ENCODE assay signal across 11 cellular contexts in genomic region chr5:150140830-150141229, GRCh38. TPM values are rescaled to one million over a fixed set of nuclear protein-coding genes. Genes with fewer than 3 reads are reported as not detected.
DNase-seq lines count a peak whose midpoint lies in the region; ATAC-seq and TF ChIP-seq lines count a peak whose summit lies in the region.
"Had no signal": no experiment of that assay in that cellular context is flagged by ENCODE, and none has a peak within 500 bp of the region (broad histone marks: within the 10 kb centered on the region; RNA-seq: fewer than 3 reads in every experiment).

No MANE protein-coding gene starts in this region.

- H3K4me3 ChIP-seq in SJCRH30: no peak overlapping the region
- H3K4me3 ChIP-seq in esophagus muscularis mucosa: peak overlapping the region in 1 of 4 donors; percentile 21
- peak overlapping the region in 1 of 2 donors; percentile 5 for H3K4me3 ChIP-seq in neuronal stem cell (ENCODE audit: low read length in 2 of 2)
- no peak overlapping the region for H3K4me3 ChIP-seq in uterus

- H3K36me3 ChIP-seq in SJCRH30: no peaks in the 10 kb centered on the region
- H3K36me3 ChIP-seq in esophagus muscularis mucosa: peaks cover 0 to 11% (median 2%) of the 10 kb centered on the region in 4 donors
- H3K36me3 ChIP-seq in neuronal stem cell (replicated peaks in 1 of 2; ENCODE audit: control insufficient read depth in 2 of 2, insufficient read depth in 2 of 2, low read length in 2 of 2): no peaks in the 10 kb centered on the region
- no peaks in the 10 kb centered on the region for H3K36me3 ChIP-seq in uterus

- no peaks in the 10 kb centered on the region for H3K27me3 ChIP-seq in SJCRH30
- no peaks in the 10 kb centered on the region for H3K27me3 ChIP-seq in esophagus muscularis mucosa
- no peaks in the 10 kb centered on the region for H3K27me3 ChIP-seq in neuronal stem cell (ENCODE audit: control insufficient read depth in 3 of 3, insufficient read depth in 3 of 3, low read depth in 1 of 3, low read length in 3 of 3)
- no peaks in the 10 kb centered on the region for H3K27me3 ChIP-seq in uterus

- peak overlapping the region; percentile 10 for H3K14ac ChIP-seq in neuronal stem cell (ENCODE audit: low read length)

- H3K27ac Mint-ChIP-seq in stimulated activated naive CD8-positive, alpha-beta T cell treated with anti-CD3 and anti-CD28 coated beads, Interleukin-15, amount 100 ng/mL, for 72 hours: no peak overlapping the region
- H3K27ac Mint-ChIP-seq: activated T-cell treated with anti-CD3 and anti-CD28 coated beads, Interleukin-2, amount 50 U/mL, for 72 hours had no signal

- TF ChIP-seq CTCF in esophagus muscularis mucosa (IDR thresholded peaks at IDR 0.05) (no peak), uterus (IDR thresholded peaks at IDR 0.05) (no peak)

- no peak for ATAC-seq in stimulated activated naive CD8-positive, alpha-beta T cell treated with anti-CD3 and anti-CD28 coated beads, Interleukin-15, amount 100 ng/mL, for 72 hours
- ATAC-seq: activated T-cell treated with anti-CD3 and anti-CD28 coated beads, Interleukin-2, amount 50 U/mL, for 72 hours had no signal

- peak overlapping the region; percentile 28; the same call in 1 of the 2 replicates for H3K27ac ChIP-seq in SJCRH30
- H3K27ac ChIP-seq in esophagus muscularis mucosa (replicated peaks in 1 of 4): peak overlapping the region; percentile 81 to 90 (median 83)
- H3K27ac ChIP-seq in neuronal stem cell (replicated peaks; ENCODE audit: low read length): peak overlapping the region; percentile 76
- peak overlapping the region; percentile 97 to 99 for H3K27ac ChIP-seq in uterus
- H3K27ac ChIP-seq: VCaP had no signal

- peak overlapping the region; percentile 67 for H3K23ac ChIP-seq in neuronal stem cell (ENCODE audit: low read depth, low read length, poor library complexity)

- H3K4me1 Mint-ChIP-seq in stimulated activated naive CD8-positive, alpha-beta T cell treated with anti-CD3 and anti-CD28 coated beads, Interleukin-15, amount 100 ng/mL, for 72 hours: no peaks in the 10 kb centered on the region

- H3K9me3 ChIP-seq in SJCRH30 (replicated peaks): no peaks in the 10 kb centered on the region
- H3K9me3 ChIP-seq in esophagus muscularis mucosa: no peaks in the 10 kb centered on the region
- no peaks in the 10 kb centered on the region for H3K9me3 ChIP-seq in neuronal stem cell (replicated peaks in 1 of 2; ENCODE audit: control insufficient read depth in 2 of 2, insufficient read depth in 1 of 2, low read depth in 1 of 2, low read length in 2 of 2)
- H3K9me3 ChIP-seq in uterus: no peaks in the 10 kb centered on the region

- peaks cover 78% of the 10 kb centered on the region for H3K4me1 ChIP-seq in SJCRH30
- peaks cover 73 to 100% (median 100%) of the 10 kb centered on the region in 4 donors for H3K4me1 ChIP-seq in esophagus muscularis mucosa
- peaks cover 74 to 76% of the 10 kb centered on the region in 2 donors for H3K4me1 ChIP-seq in neuronal stem cell (ENCODE audit: control insufficient read depth in 2 of 2, insufficient read depth in 1 of 2, low read depth in 1 of 2, low read length in 2 of 2)
- H3K4me1 ChIP-seq in uterus: peaks cover 52 to 66% of the 10 kb centered on the region in 2 donors

- H3K4me3 Mint-ChIP-seq in stimulated activated naive CD8-positive, alpha-beta T cell treated with anti-CD3 and anti-CD28 coated beads, Interleukin-15, amount 100 ng/mL, for 72 hours: no peak overlapping the region
- H3K4me3 Mint-ChIP-seq: activated T-cell treated with anti-CD3 and anti-CD28 coated beads, Interleukin-2, amount 50 U/mL, for 72 hours had no signal

- intact Hi-C loops in esophagus muscularis mucosa (cut with DNase I): no loop called here
- intact Hi-C loops in uterus (cut with DNase I; ENCODE audit: low total_unique reads): no loop called here

- TF ChIP-seq POLR2A in esophagus muscularis mucosa (IDR thresholded peaks at IDR 0.05; ENCODE audit: low read depth) (no peak), uterus (IDR thresholded peaks at IDR 0.05) (no peak)

- H4K8ac ChIP-seq in neuronal stem cell (ENCODE audit: low read depth, low read length): no peak overlapping the region

- TF ChIP-seq EP300 in esophagus muscularis mucosa (IDR thresholded peaks at IDR 0.05): no peak

- peak overlapping the region; percentile 69 for H2AFZ ChIP-seq in neuronal stem cell (ENCODE audit: low read length)

- peak overlapping the region; percentile 93 for H2BK120ac ChIP-seq in neuronal stem cell (ENCODE audit: low read depth, low read length)

- peak overlapping the region; percentile 82 for H2BK12ac ChIP-seq in neuronal stem cell (ENCODE audit: low read length)

- H3K4ac ChIP-seq in neuronal stem cell (ENCODE audit: low read length): peak overlapping the region; percentile 7

- H3K18ac ChIP-seq in neuronal stem cell (ENCODE audit: low read length): peak overlapping the region; percentile 80

- no peaks in the 10 kb centered on the region for H3K79me1 ChIP-seq in neuronal stem cell (ENCODE audit: low read depth, low read length)

- H2AK5ac ChIP-seq in neuronal stem cell (ENCODE audit: low read depth, low read length): peak overlapping the region; percentile 94

- H3K4me2 ChIP-seq in neuronal stem cell (ENCODE audit: insufficient read depth, low read length, poor library complexity, severe bottlenecking): no peak overlapping the region

- no peaks in the 10 kb centered on the region for H3K27me3 Mint-ChIP-seq in stimulated activated naive CD8-positive, alpha-beta T cell treated with anti-CD3 and anti-CD28 coated beads, Interleukin-15, amount 100 ng/mL, for 72 hours

- 44% methylated on average over 11 of the region's 11 CpGs for WGBS in esophagus muscularis mucosa
- 100% methylated on average over 2 of the region's 11 CpGs; no CpG with 5 or more reads in 1 of the 2 donors for WGBS in neuronal stem cell (ENCODE audit: extremely low coverage in 2 of 2, insufficient read length in 2 of 2, insufficient replicate concordance in 1 of 2), 2 donors

- H3K9ac ChIP-seq in neuronal stem cell (ENCODE audit: low read depth, low read length, poor library complexity): peak overlapping the region; percentile 5

- peak overlapping the region; percentile 6 for H4K91ac ChIP-seq in neuronal stem cell (ENCODE audit: low read depth, low read length, poor library complexity)

- peak in 1 of 2 experiments; percentile 42 for DNase-seq in SJCRH30
- DNase-seq in esophagus muscularis mucosa (ENCODE audit: extremely low spot score): no peak
- DNase-seq in neuronal stem cell (ENCODE audit: low spot score): no peak
- no peak for DNase-seq in uterus
- DNase-seq in stimulated activated naive CD8-positive, alpha-beta T cell treated with anti-CD3 and anti-CD28 coated beads, Interleukin-15, amount 100 ng/mL, for 72 hours: no peak
- DNase-seq in DMS79 treated with DMSO at 0.1 percent for 48 hours (lab: John Stamatoyannopoulos, UW): no peak
- DNase-seq in activated gamma-delta T cell treated with Interleukin-2 at 50 U/mL for 16 hours: no peak
- DNase-seq: activated T-cell treated with anti-CD3 and anti-CD28 coated beads, Interleukin-2, amount 50 U/mL, for 72 hours; NCI-H1694 treated with DMSO at 0.1 percent for 48 hours had no signal

- peak overlapping the region; percentile 79 for H2BK5ac ChIP-seq in neuronal stem cell (ENCODE audit: low read length)

- H2BK15ac ChIP-seq in neuronal stem cell (ENCODE audit: low read length): peak overlapping the region; percentile 24

- H3K9me3 Mint-ChIP-seq in stimulated activated naive CD8-positive, alpha-beta T cell treated with anti-CD3 and anti-CD28 coated beads, Interleukin-15, amount 100 ng/mL, for 72 hours: no peaks in the 10 kb centered on the region
- H3K9me3 Mint-ChIP-seq: activated T-cell treated with anti-CD3 and anti-CD28 coated beads, Interleukin-2, amount 50 U/mL, for 72 hours had no signal

RNA-seq across cellular contexts. Expression of gene PDGFRB, which starts 14.8 kb away (rescaled TPM):
- 4.7 and 7.2 TPM in 2 replicates for total RNA-seq in SJCRH30 (2014; rRNA removed; shearing (Covaris generic))
- total RNA-seq in esophagus muscularis mucosa (100 to 1,000 TPM in 2 of 4 donors, 10 to 100 TPM in 2; 83.1 to 219 (median 141) TPM), uterus (100 to 1,000 TPM in 3 of 4 donors, 10 to 100 TPM in 1; 60.2 to 378 (median 235) TPM)
- polyA plus RNA-seq in neuronal stem cell (2013, experiment 1 of 2): 11.0 TPM
- polyA plus RNA-seq in neuronal stem cell (2013, experiment 2 of 2): 11.2 TPM

RNA-seq across cellular contexts. Expression of gene CDX1, which starts 25.7 kb away (rescaled TPM):
- not detected in 2 replicates for total RNA-seq in SJCRH30 (2014; rRNA removed; shearing (Covaris generic))
- total RNA-seq in esophagus muscularis mucosa: under 1 TPM in 1 of 4 donors, not detected in 3; 0.23 TPM
- 0.10 TPM for polyA plus RNA-seq in neuronal stem cell (2013, experiment 1 of 2)
- 0.10 TPM for polyA plus RNA-seq in neuronal stem cell (2013, experiment 2 of 2)
- total RNA-seq in uterus: under 1 TPM; 0.29 to 0.77 (median 0.38) TPM
- total RNA-seq: activated T-cell treated with anti-CD3 and anti-CD28 coated beads, Interleukin-2, amount 50 U/mL, for 72 hours had no signal
- polyA plus RNA-seq: keratinocyte had no signal

RNA-seq across cellular contexts. Expression of gene SLC6A7, which starts 49.0 kb away (rescaled TPM):
- not detected in 2 replicates for total RNA-seq in SJCRH30 (2014; rRNA removed; shearing (Covaris generic))
- total RNA-seq in esophagus muscularis mucosa: not detected
- not detected for polyA plus RNA-seq in neuronal stem cell (2013, experiment 1 of 2)
- 0.01 TPM for polyA plus RNA-seq in neuronal stem cell (2013, experiment 2 of 2)
- total RNA-seq in uterus: not detected
- total RNA-seq: activated T-cell treated with anti-CD3 and anti-CD28 coated beads, Interleukin-2, amount 50 U/mL, for 72 hours had no signal
- polyA plus RNA-seq: keratinocyte had no signal

RNA-seq across cellular contexts. Expression of gene CSF1R, which starts 54.5 kb away (rescaled TPM):
- total RNA-seq in SJCRH30 (2014; rRNA removed; shearing (Covaris generic)): 0.06 and 0.13 TPM in 2 replicates
- 10 to 100 TPM; 24.9 to 51.7 (median 31.5) TPM for total RNA-seq in esophagus muscularis mucosa
- polyA plus RNA-seq in neuronal stem cell (2013, experiment 1 of 2): not detected
- not detected for polyA plus RNA-seq in neuronal stem cell (2013, experiment 2 of 2)
- 10 to 100 TPM in 3 of 4 donors, 1 to 10 TPM in 1; 1.0 to 42.9 (median 22.8) TPM for total RNA-seq in uterus
- polyA plus RNA-seq: keratinocyte had no signal

Comparison
In these comparisons a context has a peak if more than half of its experiments do, and no peak if none do; other contexts are left out.
1. H3K27ac ChIP-seq: peak in every context shown above with its lines; median percentile 98 in uterus; 83 in esophagus muscularis mucosa; 76 in neuronal stem cell; 28 in SJCRH30.